ENCODE assay signal across 8 cellular contexts in the genomic region with DNA sequence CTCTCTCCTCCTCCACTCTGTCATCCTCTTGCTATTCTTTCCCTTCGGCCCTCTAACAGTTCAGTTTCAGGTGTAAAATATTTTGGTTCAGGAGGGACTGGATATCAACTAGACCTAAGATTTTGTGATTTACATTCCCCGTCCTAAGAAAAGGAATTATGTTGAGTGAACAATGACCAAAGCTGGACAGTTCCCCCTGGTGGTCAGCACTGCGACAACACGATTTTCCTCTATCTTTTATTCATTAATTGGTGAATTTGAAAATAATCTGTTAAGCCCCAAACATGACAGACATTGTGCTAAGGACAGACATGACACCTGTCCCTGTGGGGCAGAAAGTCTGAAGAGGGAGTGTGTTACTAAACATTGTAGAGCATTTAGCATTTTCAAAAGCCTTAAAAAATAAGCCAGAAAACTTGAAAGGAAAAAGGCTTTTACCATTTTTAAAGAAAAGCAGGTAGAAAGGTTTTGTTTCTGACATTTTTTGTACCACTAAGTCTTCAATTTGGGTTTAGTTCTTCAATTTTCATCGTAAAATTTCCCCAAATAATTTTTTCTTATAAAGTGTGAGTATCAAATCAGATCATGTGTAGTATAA. TPM values are rescaled to one million over a fixed set of nuclear protein-coding genes. Genes with fewer than 3 reads are reported as not detected.
DNase-seq lines count a peak whose midpoint lies in the region; ATAC-seq and TF ChIP-seq lines count a peak whose summit lies in the region.

No MANE protein-coding gene starts in this region.

- TF ChIP-seq POLR2A in body of pancreas (IDR thresholded peaks at IDR 0.05): no peak

- H3K36me3 ChIP-seq in body of pancreas (replicated peaks in 1 of 2; ENCODE audit: insufficient read depth in 1 of 2, low read depth in 2 of 2): no peaks in the 10 kb centered on the region

- no peaks in the 10 kb centered on the region for H3K9me3 ChIP-seq in body of pancreas

- H3K4me3 Mint-ChIP-seq in T-helper 2 cell treated with Interferon-gamma antibody and Interleukin-4, amounts not matched to agents 5 μg/mL and 100 μg/mL, for 36 hours: no peak overlapping the region

- no peak overlapping the region for H3K27ac ChIP-seq in body of pancreas

- no peak overlapping the region for H3K4me3 ChIP-seq in body of pancreas

- no peak overlapping the region for H3K27ac Mint-ChIP-seq in T-helper 2 cell treated with Interferon-gamma antibody and Interleukin-4, amounts not matched to agents 5 μg/mL and 100 μg/mL, for 36 hours

- no peaks in the 10 kb centered on the region for H3K4me1 ChIP-seq in body of pancreas

- peaks cover 7% of the 10 kb centered on the region for H3K4me1 Mint-ChIP-seq in T-helper 2 cell treated with Interferon-gamma antibody and Interleukin-4, amounts not matched to agents 5 μg/mL and 100 μg/mL, for 36 hours (ENCODE audit: low read depth)

- 11 to 19% methylated on average over 5 of the region's 5 CpGs for WGBS in body of pancreas, 2 donors

- TF ChIP-seq CTCF in body of pancreas (IDR thresholded peaks at IDR 0.05): peak in 6 of 7 experiments; percentile 51 to 67 (median 56)

- no peaks in the 10 kb centered on the region for H3K36me3 Mint-ChIP-seq in T-helper 2 cell treated with Interferon-gamma antibody and Interleukin-4, amounts not matched to agents 5 μg/mL and 100 μg/mL, for 36 hours (ENCODE audit: low read depth)

- intact Hi-C loops in body of pancreas (cut with DNase I): no loop called here

- peaks cover 8% of the 10 kb centered on the region for H3K27me3 Mint-ChIP-seq in T-helper 2 cell treated with Interferon-gamma antibody and Interleukin-4, amounts not matched to agents 5 μg/mL and 100 μg/mL, for 36 hours (ENCODE audit: low read depth)

- DNase-seq in SIG-M5 treated with dmso at 0.1 percent for 504 hours (lab: John Stamatoyannopoulos, UW; ENCODE audit: unreplicated experiment): peak; percentile 37
- DNase-seq in SIG-M5 (lab: John Stamatoyannopoulos, UW): no peak
- DNase-seq in NCI-H2081 (lab: John Stamatoyannopoulos, UW): peak; percentile 14 to 58
- peak; percentile 16 to 53 (median 28) for DNase-seq in body of pancreas
- DNase-seq in kidney tubule cell (ENCODE audit: low spot score): peak; percentile 49
- no peak for DNase-seq in T-helper 2 cell treated with Interferon-gamma antibody and Interleukin-4, amounts not matched to agents 5 μg/mL and 100 μg/mL, for 36 hours (ENCODE audit: low spot score)

- peak; percentile 42 for ATAC-seq in body of pancreas
- no peak for ATAC-seq in GM18907 (IDR thresholded peaks at IDR 0.05; ENCODE audit: unreplicated experiment)
- no peak for ATAC-seq in GM18498 (IDR thresholded peaks at IDR 0.05; ENCODE audit: unreplicated experiment)

- H3K27me3 ChIP-seq in body of pancreas: no peaks in the 10 kb centered on the region

- no peaks in the 10 kb centered on the region for H3K9me3 Mint-ChIP-seq in T-helper 2 cell treated with Interferon-gamma antibody and Interleukin-4, amounts not matched to agents 5 μg/mL and 100 μg/mL, for 36 hours

RNA-seq across cellular contexts. Expression of gene GTF2A1L, which starts 28.4 kb away (rescaled TPM):
- 1 to 10 TPM in 1 of 2 donors, not detected in 1; 1.0 TPM for total RNA-seq in body of pancreas

RNA-seq across cellular contexts. Expression of gene STON1, which starts 59.3 kb away (rescaled TPM):
- total RNA-seq in body of pancreas: 10 to 100 TPM in 1 of 2 donors, 1 to 10 TPM in 1; 9.1 to 24.1 TPM

Comparison
In these comparisons a context has a peak if more than half of its experiments do, and no peak if none do; other contexts are left out.
1. DNase-seq: peak in SIG-M5 treated with dmso at 0.1 percent for 504 hours (single experiment), NCI-H2081 (2 of 2), body of pancreas (4 of 4) and kidney tubule cell (single experiment); none in SIG-M5 (single experiment) and T-helper 2 cell treated with Interferon-gamma antibody and Interleukin-4, amounts not matched to agents 5 μg/mL and 100 μg/mL, for 36 hours (single experiment).